Comparison of ENCODE assay signal across 1 cellular context in the genomic region with DNA sequence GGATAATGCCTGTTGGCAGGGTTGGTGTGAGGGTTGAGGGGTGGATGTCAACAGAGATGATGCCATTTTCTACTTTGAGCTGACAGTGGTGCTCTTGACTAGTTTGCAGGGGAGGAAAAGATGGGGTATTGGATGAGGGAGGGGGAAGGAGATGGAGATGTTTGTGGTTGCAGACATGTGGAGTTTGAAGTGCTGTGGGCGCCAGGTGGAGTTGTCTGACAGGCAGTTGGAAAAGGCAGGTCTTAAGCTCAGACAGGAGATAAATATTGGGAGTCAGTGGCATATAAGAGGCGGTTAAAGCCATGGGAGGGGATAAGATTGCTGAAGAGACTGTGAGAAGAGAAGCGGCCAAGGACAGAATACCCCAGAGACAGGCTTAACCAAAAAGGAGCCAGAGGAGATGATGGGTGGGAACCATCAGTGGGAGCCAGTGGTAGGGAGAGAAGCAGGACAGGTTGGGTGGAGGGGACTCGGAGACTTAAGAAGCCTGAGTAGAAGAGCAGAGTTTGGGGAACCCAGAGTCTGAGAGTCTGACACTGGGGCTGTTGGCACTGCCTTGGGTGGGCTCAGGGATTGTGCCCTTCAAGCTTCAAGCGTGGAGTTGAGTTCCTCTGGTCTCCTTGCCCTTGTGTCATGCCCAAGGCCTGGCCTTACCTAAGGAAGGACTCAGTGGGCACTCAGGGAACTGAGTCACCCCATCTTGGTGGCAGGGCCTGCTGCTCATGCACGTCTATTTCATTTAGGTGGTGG.
TF ChIP-seq lines count a peak whose summit lies in the region.

No MANE protein-coding gene starts in this region.

TF ChIP-seq in GM12878, 131 proteins besides CTCF, POLR2A, EP300 and RAD21:
- TF ChIP-seq TCF3 (IDR thresholded peaks at IDR 0.05; ENCODE audit: borderline replicate concordance, insufficient read depth, low read depth, low read length) (no peak), BACH1 (IDR thresholded peaks at IDR 0.05; ENCODE audit: borderline replicate concordance) (no peak), RFX5 (IDR thresholded peaks at IDR 0.05; ENCODE audit: low read depth, low read length) (no peak), JUNB (IDR thresholded peaks at IDR 0.05) (no peak), MEF2A (IDR thresholded peaks at IDR 0.05; ENCODE audit: insufficient read depth, low read depth, low read length) (no peak), POLR2AphosphoS5 (IDR thresholded peaks at IDR 0.05; ENCODE audit: low read length) (no peak), ASH2L (IDR thresholded peaks at IDR 0.05; ENCODE audit: borderline replicate concordance, low read depth) (no peak), SREBF2 (IDR thresholded peaks at IDR 0.05; ENCODE audit: low read length) (no peak), STAT1 (conservative IDR thresholded peaks at IDR 0.05) (no peak)
- TF ChIP-seq, protein P1, sequence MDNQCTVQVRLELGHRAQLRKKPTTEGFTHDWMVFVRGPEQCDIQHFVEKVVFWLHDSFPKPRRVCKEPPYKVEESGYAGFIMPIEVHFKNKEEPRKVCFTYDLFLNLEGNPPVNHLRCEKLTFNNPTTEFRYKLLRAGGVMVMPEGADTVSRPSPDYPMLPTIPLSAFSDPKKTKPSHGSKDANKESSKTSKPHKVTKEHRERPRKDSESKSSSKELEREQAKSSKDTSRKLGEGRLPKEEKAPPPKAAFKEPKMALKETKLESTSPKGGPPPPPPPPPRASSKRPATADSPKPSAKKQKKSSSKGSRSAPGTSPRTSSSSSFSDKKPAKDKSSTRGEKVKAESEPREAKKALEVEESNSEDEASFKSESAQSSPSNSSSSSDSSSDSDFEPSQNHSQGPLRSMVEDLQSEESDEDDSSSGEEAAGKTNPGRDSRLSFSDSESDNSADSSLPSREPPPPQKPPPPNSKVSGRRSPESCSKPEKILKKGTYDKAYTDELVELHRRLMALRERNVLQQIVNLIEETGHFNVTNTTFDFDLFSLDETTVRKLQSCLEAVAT (IDR thresholded peaks at IDR 0.05), result no peak
TF ChIP-seq in GM12878: peak in this region for 0.
